18 cellular contexts compared by ENCODE assay signal in the genomic region with DNA sequence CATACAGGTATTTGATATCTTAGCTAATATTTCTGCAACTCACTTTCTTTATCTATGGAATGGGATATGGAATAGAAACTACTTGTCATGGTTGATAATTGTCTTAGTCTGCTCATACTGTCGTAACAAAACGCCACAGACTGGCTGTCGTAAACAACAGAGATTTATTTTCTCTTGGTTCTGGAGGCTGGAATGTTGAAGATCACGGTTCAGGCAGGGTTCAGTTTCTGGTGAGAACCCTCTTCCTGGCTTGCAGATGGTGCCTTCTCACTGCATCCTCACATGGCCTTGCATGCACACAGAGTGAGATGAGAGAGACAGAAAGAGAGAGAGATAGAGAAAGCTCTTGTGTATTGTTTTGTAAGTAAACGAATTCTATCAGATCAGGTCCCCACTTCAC.
"Had no signal": no experiment of that assay in that cellular context is flagged by ENCODE, and none has a peak within 500 bp of the region (broad histone marks: within the 10 kb centered on the region; RNA-seq: fewer than 3 reads in every experiment).

No MANE protein-coding gene starts in this region.

- H3K27ac ChIP-seq: lower lobe of right lung, neural progenitor cell, psoas muscle, sigmoid colon, stomach, testis, upper lobe of left lung had no signal

- H3K9ac ChIP-seq: neural progenitor cell had no signal

- H3K4me1 Mint-ChIP-seq: activated CD4-positive, alpha-beta T cell treated with anti-CD3 and anti-CD28 coated beads, Interleukin-2, amount 10 ng/mL, durations not matched to agents 7 days and 5 days; activated naive CD8-positive, alpha-beta T cell treated with anti-CD3 and anti-CD28 coated beads, Interleukin-2, amount 10 ng/mL, durations not matched to agents 7 days and 5 days; neural progenitor cell had no signal

- H3K4me3 ChIP-seq: lower lobe of right lung, neural progenitor cell, psoas muscle, sigmoid colon, stomach, testis, upper lobe of left lung had no signal

- ATAC-seq: effector memory CD8-positive, alpha-beta T cell; lower lobe of right lung; psoas muscle had no signal

- H3K9me3 Mint-ChIP-seq: activated CD4-positive, alpha-beta T cell treated with anti-CD3 and anti-CD28 coated beads, Interleukin-2, amount 10 ng/mL, durations not matched to agents 7 days and 5 days; activated naive CD8-positive, alpha-beta T cell treated with anti-CD3 and anti-CD28 coated beads, Interleukin-2, amount 10 ng/mL, durations not matched to agents 7 days and 5 days; neural progenitor cell had no signal

- H3K4me1 ChIP-seq: lower lobe of right lung, neural progenitor cell, psoas muscle, sigmoid colon, stomach, testis, upper lobe of left lung had no signal

- H3K4me3 Mint-ChIP-seq: activated CD4-positive, alpha-beta T cell treated with anti-CD3 and anti-CD28 coated beads, Interleukin-2, amount 10 ng/mL, durations not matched to agents 7 days and 5 days; activated naive CD8-positive, alpha-beta T cell treated with anti-CD3 and anti-CD28 coated beads, Interleukin-2, amount 10 ng/mL, durations not matched to agents 7 days and 5 days; effector memory CD8-positive, alpha-beta T cell; neural progenitor cell had no signal

- H3K36me3 ChIP-seq: lower lobe of right lung, neural progenitor cell, sigmoid colon, stomach, upper lobe of left lung had no signal

- H3K36me3 Mint-ChIP-seq: activated naive CD8-positive, alpha-beta T cell treated with anti-CD3 and anti-CD28 coated beads, Interleukin-2, amount 10 ng/mL, durations not matched to agents 7 days and 5 days; neural progenitor cell had no signal

- DNase-seq: activated CD4-positive, alpha-beta T cell treated with anti-CD3 and anti-CD28 coated beads, Interleukin-2, amount 10 ng/mL, durations not matched to agents 7 days and 5 days; activated CD4-positive, CD25-positive, alpha-beta regulatory T cell; activated naive CD4-positive, alpha-beta T cell; activated naive CD8-positive, alpha-beta T cell treated with anti-CD3 and anti-CD28 coated beads, Interleukin-2, amount 10 ng/mL, durations not matched to agents 7 days and 5 days; aorta; dermis blood vessel endothelial cell; effector memory CD8-positive, alpha-beta T cell; glutamatergic neuron; lower lobe of right lung; midbrain; psoas muscle; sigmoid colon; stimulated activated CD4-positive, alpha-beta T cell treated with anti-CD3 and anti-CD28 coated beads, Interleukin-1b, Interleukin-23, amount 100 ng/mL, for 48 hours; stomach; SW 1271; testis; upper lobe of left lung had no signal

- H3K27me3 ChIP-seq: neural progenitor cell, sigmoid colon, stomach, testis, upper lobe of left lung had no signal

- H3K27me3 Mint-ChIP-seq: activated CD4-positive, alpha-beta T cell treated with anti-CD3 and anti-CD28 coated beads, Interleukin-2, amount 10 ng/mL, durations not matched to agents 7 days and 5 days; effector memory CD8-positive, alpha-beta T cell had no signal

- H3K9me3 ChIP-seq: lower lobe of right lung, sigmoid colon, stomach, testis, upper lobe of left lung had no signal

- H3K27ac Mint-ChIP-seq: activated CD4-positive, alpha-beta T cell treated with anti-CD3 and anti-CD28 coated beads, Interleukin-2, amount 10 ng/mL, durations not matched to agents 7 days and 5 days; activated naive CD8-positive, alpha-beta T cell treated with anti-CD3 and anti-CD28 coated beads, Interleukin-2, amount 10 ng/mL, durations not matched to agents 7 days and 5 days; effector memory CD8-positive, alpha-beta T cell; neural progenitor cell had no signal
